ENCODE assay signal across 8 cellular contexts in genomic region chr7:128032605-128033235, GRCh38. TPM values are rescaled to one million over a fixed set of nuclear protein-coding genes. Genes with fewer than 3 reads are reported as not detected.
DNase-seq lines count a peak whose midpoint lies in the region; ATAC-seq and TF ChIP-seq lines count a peak whose summit lies in the region.

No MANE protein-coding gene starts in this region.

- no peaks in the 10 kb centered on the region for H3K9me3 ChIP-seq in SK-N-SH
- no peaks in the 10 kb centered on the region for H3K9me3 ChIP-seq in suprapubic skin

- H3K9ac ChIP-seq in SK-N-SH, result no peak overlapping the region

- no peaks in the 10 kb centered on the region for H3F3A ChIP-seq in SK-N-SH (replicated peaks; ENCODE audit: insufficient read depth)

- peaks cover 0 to 2% (median 0%) of the 10 kb centered on the region in 5 experiments for H3K9me3 Mint-ChIP-seq in brain

- H3K27me3 ChIP-seq in SK-N-SH (ENCODE audit: insufficient read depth) (no peaks in the 10 kb centered on the region), kidney epithelial cell (ENCODE audit: control insufficient read depth, insufficient read depth, low read length) (peaks cover 14% of the 10 kb centered on the region), suprapubic skin (peaks cover 24% of the 10 kb centered on the region)

- H2AFZ ChIP-seq in SK-N-SH (ENCODE audit: low read depth), result no peak overlapping the region

- TF ChIP-seq RAD21 in SK-N-SH (IDR thresholded peaks at IDR 0.05; ENCODE audit: low read length), result no peak

- no peak overlapping the region for H3K27ac ChIP-seq in SK-N-SH (ENCODE audit: low read depth in 2 of 2, low read length in 1 of 2)
- no peak overlapping the region for H3K27ac ChIP-seq in suprapubic skin

- peak overlapping the region in 4 of 5 experiments; percentile 72 to 92 (median 83) for H3K27ac Mint-ChIP-seq in brain

- CTCF ChIA-PET in SK-N-SH (lab: Yijun Ruan, JAX), result interaction anchor here (0.7 to 8.7 kb wide), 13 partner anchors 8 to 324 kb away, joined by 3 to 165 read pairs (median 4); no protein-coding TSS in a partner anchor

- peaks cover 12% of the 10 kb centered on the region for H3K36me3 Mint-ChIP-seq in brain

- H3K4me3 Mint-ChIP-seq in brain, result peak overlapping the region; percentile 83 to 92 (median 86)

- H3K4me1 ChIP-seq in SK-N-SH (ENCODE audit: control insufficient read depth in 1 of 2, insufficient read depth in 2 of 2, low read depth in 1 of 2, low read length in 1 of 2), result peaks cover 0 to 12% of the 10 kb centered on the region in 2 experiments; a peak in 2 of 4 replicates
- peaks cover 25% of the 10 kb centered on the region for H3K4me1 ChIP-seq in suprapubic skin

- peak overlapping the region; percentile 80; the same call in 1 of the 2 replicates for H3K4me2 ChIP-seq in SK-N-SH

- no peak for DNase-seq in SK-N-SH
- no peak for DNase-seq in kidney epithelial cell (ENCODE audit: low read depth)
- DNase-seq in suprapubic skin (ENCODE audit: low spot score in 2 of 2), result no peak
- no peak for DNase-seq in NCI-H2107 (lab: John Stamatoyannopoulos, UW)
- DNase-seq in effector CD4-positive, alpha-beta T cell, result no peak

- ATAC-seq in SK-N-SH treated with all-trans-retinoic acid at 6 μM for 48 hours (no peak), GM19023 (IDR thresholded peaks at IDR 0.05; ENCODE audit: unreplicated experiment) (no peak)

- H3K4me3 ChIP-seq in SK-N-SH (ENCODE audit: low read depth in 2 of 2, low read length in 1 of 2) (peak overlapping the region; percentile 10 to 62; a peak in 3 of 4 replicates), kidney epithelial cell (ENCODE audit: low read depth, low read length) (peak overlapping the region; percentile 26), suprapubic skin (peak overlapping the region; percentile 60)

- WGBS in SK-N-SH (ENCODE audit: low lambda C conversion rate), result 65% methylated on average over 25 of the region's 41 CpGs
- WGBS in suprapubic skin, result 80% methylated on average over 10 of the region's 41 CpGs

- TF ChIP-seq POLR2A in suprapubic skin (IDR thresholded peaks at IDR 0.05), result no peak

- peaks cover 82% of the 10 kb centered on the region for H4K20me1 ChIP-seq in SK-N-SH (ENCODE audit: insufficient read depth)

- peaks cover 55% of the 10 kb centered on the region for H3K4me1 Mint-ChIP-seq in brain

- peaks cover 15% of the 10 kb centered on the region for H3K27me3 Mint-ChIP-seq in brain

- H3K9me2 ChIP-seq in SK-N-SH, result no peaks in the 10 kb centered on the region

- TF ChIP-seq EP300 in SK-N-SH (IDR thresholded peaks at IDR 0.05; ENCODE audit: borderline replicate concordance in 1 of 2, low read depth in 1 of 2, low read length in 1 of 2), result no peak
- no peak for TF ChIP-seq EP300 in suprapubic skin (IDR thresholded peaks at IDR 0.05)

- TF ChIP-seq CTCF in SK-N-SH (IDR thresholded peaks at IDR 0.05), result no peak
- no peak for TF ChIP-seq CTCF in brain (conservative IDR thresholded peaks at IDR 0.05)
- no peak for TF ChIP-seq CTCF in kidney epithelial cell (IDR thresholded peaks at IDR 0.05; ENCODE audit: insufficient read depth, low read length, poor library complexity, severe bottlenecking)
- TF ChIP-seq CTCF in suprapubic skin (IDR thresholded peaks at IDR 0.05), result no peak

- H3K36me3 ChIP-seq in SK-N-SH (replicated peaks in 1 of 2; ENCODE audit: control insufficient read depth in 1 of 2, insufficient read depth in 2 of 2, low read length in 1 of 2) (peaks cover 0 to 15% of the 10 kb centered on the region in 2 experiments), kidney epithelial cell (ENCODE audit: control insufficient read depth, insufficient read depth, low read length) (no peaks in the 10 kb centered on the region), suprapubic skin (no peaks in the 10 kb centered on the region)

- POLR2A ChIA-PET in SK-N-SH (lab: Yijun Ruan, JAX), result interaction anchor here (0.9 kb wide), 1 partner anchor 9 kb away, joined by 3 read pairs; no protein-coding TSS in a partner anchor

- peaks cover 5% of the 10 kb centered on the region; the same call in 1 of the 2 replicates for H3K79me2 ChIP-seq in SK-N-SH (ENCODE audit: insufficient read depth)

TF ChIP-seq in SK-N-SH, 30 proteins besides CTCF, POLR2A, EP300 and RAD21:
- TF ChIP-seq MAX (IDR thresholded peaks at IDR 0.05; ENCODE audit: low read depth), result no peak
TF ChIP-seq in SK-N-SH: peak in this region for 0.

TF ChIP-seq in SK-N-SH treated with all-trans-retinoic acid at 6 μM for 48 hours, 23 proteins besides CTCF, POLR2A, EP300 and RAD21 (continues in another document):
- TF ChIP-seq ESRRG (CRISPR knock-in tag; IDR thresholded peaks at IDR 0.05), result no peak
- no peak for TF ChIP-seq BACH2 (CRISPR knock-in tag; IDR thresholded peaks at IDR 0.05; ENCODE audit: borderline replicate concordance)
- no peak for TF ChIP-seq TSHZ2 (CRISPR knock-in tag; IDR thresholded peaks at IDR 0.05)
- TF ChIP-seq TCF4 (CRISPR knock-in tag; IDR thresholded peaks at IDR 0.05; ENCODE audit: borderline replicate concordance), result no peak
- no peak for TF ChIP-seq ISL1 (CRISPR knock-in tag; IDR thresholded peaks at IDR 0.05)
- TF ChIP-seq OSR1 (CRISPR knock-in tag; IDR thresholded peaks at IDR 0.05), result no peak
- TF ChIP-seq RARB (CRISPR knock-in tag; IDR thresholded peaks at IDR 0.05), result no peak
- TF ChIP-seq CSDC2 (CRISPR knock-in tag; IDR thresholded peaks at IDR 0.05), result no peak
- no peak for TF ChIP-seq PPARA (CRISPR knock-in tag; IDR thresholded peaks at IDR 0.05; ENCODE audit: borderline replicate concordance)
- TF ChIP-seq ZFP3 (CRISPR knock-in tag; IDR thresholded peaks at IDR 0.05), result no peak
- TF ChIP-seq ZNF565 (CRISPR knock-in tag; conservative IDR thresholded peaks at IDR 0.05; ENCODE audit: low read depth), result no peak
- no peak for TF ChIP-seq ARNTL (CRISPR knock-in tag; IDR thresholded peaks at IDR 0.05; ENCODE audit: borderline replicate concordance, low read depth)
- no peak for TF ChIP-seq ZNF8 (CRISPR knock-in tag; IDR thresholded peaks at IDR 0.05)
- no peak for TF ChIP-seq CSRNP3 (CRISPR knock-in tag; IDR thresholded peaks at IDR 0.05)
- TF ChIP-seq ZC3H10 (CRISPR knock-in tag; IDR thresholded peaks at IDR 0.05), result no peak
- no peak for TF ChIP-seq CREB5 (CRISPR knock-in tag; IDR thresholded peaks at IDR 0.05; ENCODE audit: low read depth)

RNA-seq across cellular contexts. Expression of gene LRRC4, which starts 1.5 kb away (rescaled TPM):
- polyA plus RNA-seq in SK-N-SH (2012; rRNA removed), result 0.44 and 0.58 TPM in 2 replicates
- 0.30 and 0.41 TPM in 2 replicates for polyA plus RNA-seq in SK-N-SH (2012; cell fraction: cytosol; rRNA removed)
- 0.46 and 0.74 TPM in 2 replicates for polyA plus RNA-seq in SK-N-SH (2012; cell fraction: nucleus; rRNA removed)
- 7.8 TPM for polyA plus RNA-seq in brain (ENCODE audit: insufficient read depth, low read depth, low replicate concordance)
- 0.46 and 0.96 TPM in 2 replicates for total RNA-seq in kidney epithelial cell
- under 1 TPM in 3 of 4 donors, not detected in 1; 0.16 to 0.57 (median 0.21) TPM for total RNA-seq in suprapubic skin
